In the genomic region with DNA sequence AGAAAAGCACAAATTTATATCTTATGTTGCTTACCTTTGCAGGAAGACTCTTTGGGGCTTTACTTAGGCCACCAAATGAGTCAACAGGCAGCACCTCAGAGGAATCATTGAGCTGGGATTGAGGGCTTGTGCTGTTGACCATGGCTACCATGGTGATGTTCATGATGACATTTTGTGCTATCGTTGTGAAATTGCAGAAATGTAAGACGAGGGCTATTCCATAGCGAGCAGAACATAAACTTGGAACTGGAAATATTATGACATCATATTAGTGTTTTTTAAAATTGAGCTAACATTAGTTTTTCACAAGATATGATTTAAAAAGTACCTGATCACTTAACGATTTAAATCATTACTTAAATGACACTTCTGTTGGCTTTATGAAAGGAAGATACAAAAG, we compare ENCODE assay signal across 22 cellular contexts. TPM values are rescaled to one million over a fixed set of nuclear protein-coding genes. Genes with fewer than 3 reads are reported as not detected.
A peak's percentile ranks its signal among the peaks of the same experiment; 100 is the strongest.
DNase-seq lines count a peak whose midpoint lies in the region; ATAC-seq, FAIRE-seq and TF ChIP-seq lines count a peak whose summit lies in the region.
"Had no signal": no experiment of that assay in that cellular context is flagged by ENCODE, and none has a peak within 500 bp of the region (broad histone marks: within the 10 kb centered on the region; RNA-seq: fewer than 3 reads in every experiment).

No MANE protein-coding gene starts in this region.

- H3K27ac Mint-ChIP-seq in WTC11, result no peak overlapping the region
- H3K27ac Mint-ChIP-seq: CD4-positive, CD25-positive, alpha-beta regulatory T cell; H9 had no signal

- H3K23ac ChIP-seq in mesendoderm (ENCODE audit: low read length), result no peak overlapping the region

- no peaks in the 10 kb centered on the region for H4K20me1 ChIP-seq in HepG2 (ENCODE audit: insufficient read depth, low read length)

- H3K4me1 Mint-ChIP-seq in WTC11, result no peaks in the 10 kb centered on the region
- H3K4me1 Mint-ChIP-seq: H9 had no signal

- H2BK120ac ChIP-seq in mesendoderm (ENCODE audit: low read depth, low read length), result no peak overlapping the region

- H3K36me3 ChIP-seq in HepG2 (replicated peaks in 1 of 2; ENCODE audit: control insufficient read depth in 1 of 2, insufficient read depth in 2 of 2, low read length in 2 of 2) (no peaks in the 10 kb centered on the region), right lobe of liver (peaks cover 0 to 3% (median 0%) of the 10 kb centered on the region in 4 donors), mesendoderm (ENCODE audit: control insufficient read depth, insufficient read depth, low read length) (no peaks in the 10 kb centered on the region)
- H3K36me3 ChIP-seq: BE2C had no signal

- TF ChIP-seq POLR2A in HepG2 (IDR thresholded peaks at IDR 0.05; ENCODE audit: insufficient read depth in 1 of 2, low read depth in 2 of 2, low read length in 2 of 2), result no peak
- TF ChIP-seq POLR2A in right lobe of liver (IDR thresholded peaks at IDR 0.05), result no peak

- peaks cover 26% of the 10 kb centered on the region for H3K4me1 ChIP-seq in HepG2 (ENCODE audit: insufficient read depth, low read length)
- H3K4me1 ChIP-seq in right lobe of liver, result peaks cover 0 to 9% (median 4%) of the 10 kb centered on the region in 4 donors
- H3K4me1 ChIP-seq in mesendoderm (ENCODE audit: control insufficient read depth, low read depth, low read length), result no peaks in the 10 kb centered on the region
- H3K4me1 ChIP-seq: BE2C had no signal

- TF ChIP-seq EP300 in HepG2 (IDR thresholded peaks at IDR 0.05; ENCODE audit: low read depth in 2 of 2, low read length in 2 of 2) (no peak), HepG2 (CRISPR knock-in tag; IDR thresholded peaks at IDR 0.05; ENCODE audit: borderline replicate concordance) (no peak)

- no peak overlapping the region for H4K5ac ChIP-seq in mesendoderm (ENCODE audit: low read length)

- H3K9me3 ChIP-seq in HepG2 (ENCODE audit: low read length) (no peaks in the 10 kb centered on the region), right lobe of liver (no peaks in the 10 kb centered on the region)
- H3K9me3 ChIP-seq: BE2C had no signal

- H3K27ac ChIP-seq in HepG2 (ENCODE audit: extremely low read length, insufficient read depth, low read length) (no peak overlapping the region), right lobe of liver (no peak overlapping the region), mesendoderm (ENCODE audit: low read depth, low read length) (no peak overlapping the region)

- no peak for FAIRE-seq in HepG2 (lab: Jason Lieb, UNC)
- FAIRE-seq: GM12878, GM19239, H1 had no signal

- in situ Hi-C loops in HepG2 (cut with HindIII; ENCODE audit: extremely low pct_ligation_motif_present, low pct_unique_long_range_greater_than_20kb), result no loop called here

- no peaks in the 10 kb centered on the region for H3K9me3 Mint-ChIP-seq in WTC11
- H3K9me3 Mint-ChIP-seq: H9 had no signal

- H3K79me1 ChIP-seq in mesendoderm (ENCODE audit: low read length), result no peaks in the 10 kb centered on the region

- no peak overlapping the region for H2BK5ac ChIP-seq in mesendoderm (ENCODE audit: low read length)

- H3K4me3 Mint-ChIP-seq in WTC11, result no peak overlapping the region
- H3K4me3 Mint-ChIP-seq: CD4-positive, CD25-positive, alpha-beta regulatory T cell; CD8-positive, alpha-beta memory T cell; H9 had no signal

- POLR2A ChIA-PET in HepG2 (lab: Yijun Ruan, JAX) (no interaction called here), WTC11 (lab: Charles Lee) (no interaction called here)

- H3K9ac ChIP-seq in HepG2 (ENCODE audit: insufficient read depth, low read depth, low read length) (no peak overlapping the region), mesendoderm (ENCODE audit: low read length) (no peak overlapping the region)

- H3K4me2 ChIP-seq in HepG2 (ENCODE audit: low read depth, low read length) (no peak overlapping the region), mesendoderm (ENCODE audit: low read length) (no peak overlapping the region)

- DNase-seq in HepG2 (ENCODE audit: low spot score), result no peak
- DNase-seq in right lobe of liver, result no peak
- DNase-seq in WTC11 (ENCODE audit: low spot score), result no peak
- peak; percentile 2 for DNase-seq in mesendoderm
- DNase-seq in kidney glomerular epithelial cell (lab: John Stamatoyannopoulos, UW), result no peak
- no peak for DNase-seq in medulla oblongata (ENCODE audit: extremely low spot score)
- DNase-seq: ACHN; BE2C; C1 segment of cervical spinal cord; CD4-positive, CD25-positive, alpha-beta regulatory T cell; CD8-positive, alpha-beta memory T cell; COR-L47; DMS 273 treated with DMSO at 0.1 percent for 48 hours; DMS53; DND-41; EL; H9 had no signal

- H2AK5ac ChIP-seq in mesendoderm (ENCODE audit: low read length), result no peak overlapping the region

- CTCF ChIA-PET in HepG2 (lab: Yijun Ruan, JAX; ENCODE audit: low intra/inter-chr PET ratio, low total read pairs) (no interaction called here), WTC11 (lab: Charles Lee) (interaction anchor here (1.7 kb wide), 1 partner anchor 20 kb away, joined by 10 read pairs; no protein-coding TSS in a partner anchor)

- H3K4me3 ChIP-seq in HepG2 (replicated peaks in 1 of 3; ENCODE audit: insufficient read depth in 1 of 3, low read depth in 2 of 3, low read length in 3 of 3), result no peak overlapping the region
- H3K4me3 ChIP-seq in right lobe of liver, result no peak overlapping the region
- H3K4me3 ChIP-seq in mesendoderm (ENCODE audit: low read length), result no peak overlapping the region
- H3K4me3 ChIP-seq: GM12878 had no signal

- no peak for TF ChIP-seq RAD21 in HepG2 (CRISPR knock-in tag; IDR thresholded peaks at IDR 0.05)

- H3K36me3 Mint-ChIP-seq in WTC11, result no peaks in the 10 kb centered on the region

- no peak overlapping the region for H2AFZ ChIP-seq in HepG2 (ENCODE audit: low read length)

- no peak for ATAC-seq in HepG2
- no peak for ATAC-seq in right lobe of liver
- ATAC-seq in WTC11, result no peak
- ATAC-seq: GM12878 had no signal

- WGBS in HepG2 (ENCODE audit: low lambda C conversion rate), result 75% methylated on average over 4 of the region's 4 CpGs
- 76% methylated on average over 4 of the region's 4 CpGs for WGBS in right lobe of liver (ENCODE audit: insufficient coverage, low coverage, low lambda C conversion rate, missing lambda C conversion rate)
- WGBS in mesendoderm (ENCODE audit: extremely low coverage, insufficient coverage, low lambda C conversion rate), result no CpG with 5 or more reads among the region's 4 CpGs

- no peak overlapping the region for H3K18ac ChIP-seq in mesendoderm (ENCODE audit: low read length)

- no peak for TF ChIP-seq CTCF in HepG2 (CRISPR knock-in tag; IDR thresholded peaks at IDR 0.05)
- TF ChIP-seq CTCF in right lobe of liver (IDR thresholded peaks at IDR 0.05), result no peak
- TF ChIP-seq CTCF in WTC11 (IDR thresholded peaks at IDR 0.05), result no peak

- peaks cover 2% of the 10 kb centered on the region; the same call in 1 of the 2 replicates for H3K27me3 Mint-ChIP-seq in WTC11 (ENCODE audit: low read depth)

- no peak overlapping the region for H2BK15ac ChIP-seq in mesendoderm (replicated peaks; ENCODE audit: low read depth)

- no peak overlapping the region for H3K4ac ChIP-seq in mesendoderm (ENCODE audit: low read depth, low read length)

- intact Hi-C loops in HepG2 (cut with micrococcal nuclease; ENCODE audit: unreplicated experiment), result no loop called here
- intact Hi-C loops in right lobe of liver (cut with DNase I), result no loop called here

- no peak overlapping the region for H3K56ac ChIP-seq in mesendoderm (ENCODE audit: low read length)

- no TSS peak for BruUV-seq in HepG2 (replicated peaks; lab: Mats Ljungman, UMichigan)

- H3K79me2 ChIP-seq in HepG2 (ENCODE audit: insufficient read depth, low read length) (no peaks in the 10 kb centered on the region), mesendoderm (ENCODE audit: control insufficient read depth, insufficient read depth, low read length) (no peaks in the 10 kb centered on the region)

- H4K8ac ChIP-seq in mesendoderm (ENCODE audit: low read depth, low read length), result no peak overlapping the region

- H3K27me3 ChIP-seq in HepG2 (ENCODE audit: control insufficient read depth in 1 of 2, insufficient read depth in 2 of 2, low read length in 2 of 2), result no peaks in the 10 kb centered on the region
- no peaks in the 10 kb centered on the region for H3K27me3 ChIP-seq in right lobe of liver
- no peaks in the 10 kb centered on the region for H3K27me3 ChIP-seq in mesendoderm (ENCODE audit: insufficient read depth, low read length, poor library complexity)
- H3K27me3 ChIP-seq: BE2C had no signal

RNA-seq across cellular contexts. Expression of a gene that starts 11.8 kb away (rescaled TPM):
- 0.09 TPM in 1 of 2 replicates, not detected in the other for total RNA-seq in HepG2 (2016; rRNA removed; fragmentation: Illumina TruSeq; extraction: Trizol)
- not detected in 2 replicates for total RNA-seq in HepG2 (2016; cell fraction: cytosol; rRNA removed; fragmentation: Illumina TruSeq; extraction: Trizol; ENCODE audit: low read depth)
- not detected in 2 replicates for total RNA-seq in HepG2 (2016; cell fraction: insoluble cytoplasmic fraction; rRNA removed; fragmentation: Illumina TruSeq; extraction: Trizol)
- not detected in 2 replicates for total RNA-seq in HepG2 (2016; cell fraction: membrane; rRNA removed; fragmentation: Illumina TruSeq; extraction: Trizol)
- total RNA-seq in HepG2 (2016; cell fraction: nucleus; rRNA removed; fragmentation: Illumina TruSeq; extraction: Trizol), result not detected in 2 replicates
- polyA plus RNA-seq in HepG2 (2011; rRNA removed), result 0.08 and 0.11 TPM in 2 replicates
- 0.05 TPM in 1 of 2 replicates, not detected in the other for polyA plus RNA-seq in HepG2 (2011; cell fraction: cytosol; rRNA removed)
- polyA plus RNA-seq in HepG2 (2011; cell fraction: nucleus; rRNA removed), result 0.48 and 0.58 TPM in 2 replicates
- polyA plus RNA-seq in HepG2 (2012), result 0.60 and 2.0 TPM in 2 replicates
- not detected in 2 replicates for polyA plus RNA-seq in HepG2 (2016; cell fraction: cytosol; fragmentation: Illumina TruSeq; extraction: Trizol; ENCODE audit: low read depth)
- polyA plus RNA-seq in HepG2 (2016; cell fraction: insoluble cytoplasmic fraction; fragmentation: Illumina TruSeq; extraction: Trizol; ENCODE audit: low read depth), result not detected in 2 replicates
- polyA plus RNA-seq in HepG2 (2016; cell fraction: membrane; fragmentation: Illumina TruSeq; extraction: Trizol; ENCODE audit: low read depth), result not detected in 2 replicates
- polyA plus RNA-seq in HepG2 (2016; cell fraction: nucleus; fragmentation: Illumina TruSeq; extraction: Trizol; ENCODE audit: insufficient read depth, low read depth), result not detected in 2 replicates
- polyA minus RNA-seq in HepG2 (2011; rRNA and poly(A)+ RNA removed; ENCODE audit: low replicate concordance), result not detected in 2 replicates
- polyA minus RNA-seq in HepG2 (2011; cell fraction: cytosol; rRNA and poly(A)+ RNA removed), result not detected in 2 replicates
- not detected in 2 replicates for polyA minus RNA-seq in HepG2 (2011; cell fraction: nucleus; rRNA and poly(A)+ RNA removed)
- total RNA-seq in right lobe of liver, result 10 to 100 TPM in 5 of 6 experiments, 1 to 10 TPM in 1; 9.5 to 31.4 (median 20.8) TPM
- total RNA-seq in WTC11 (2021), result not detected in 3 replicates
- polyA plus RNA-seq in mesendoderm (2013, experiment 1 of 2), result not detected
- not detected for polyA plus RNA-seq in mesendoderm (2013, experiment 2 of 2)
- total RNA-seq: CD4-positive, CD25-positive, alpha-beta regulatory T cell; CD8-positive, alpha-beta memory T cell; G401; GM12878; H1; H9; HT-29 had no signal
- polyA plus RNA-seq: CD8-positive, alpha-beta memory T cell; GM12878; H1 had no signal

RNA-seq across cellular contexts. Expression of a gene that starts 30.3 kb away (rescaled TPM):
- 0.09 TPM in 1 of 2 replicates, not detected in the other for total RNA-seq in HepG2 (2016; rRNA removed; fragmentation: Illumina TruSeq; extraction: Trizol)
- total RNA-seq in HepG2 (2016; cell fraction: cytosol; rRNA removed; fragmentation: Illumina TruSeq; extraction: Trizol; ENCODE audit: low read depth), result not detected in 2 replicates
- total RNA-seq in HepG2 (2016; cell fraction: insoluble cytoplasmic fraction; rRNA removed; fragmentation: Illumina TruSeq; extraction: Trizol), result 0.09 TPM in 1 of 2 replicates, not detected in the other
- total RNA-seq in HepG2 (2016; cell fraction: membrane; rRNA removed; fragmentation: Illumina TruSeq; extraction: Trizol), result not detected in 2 replicates
- total RNA-seq in HepG2 (2016; cell fraction: nucleus; rRNA removed; fragmentation: Illumina TruSeq; extraction: Trizol), result 0.31 TPM in 1 of 2 replicates, not detected in the other
- 2.1 TPM in 2 replicates for polyA plus RNA-seq in HepG2 (2011; rRNA removed)
- 1.3 and 1.8 TPM in 2 replicates for polyA plus RNA-seq in HepG2 (2011; cell fraction: cytosol; rRNA removed)
- 3.2 and 3.6 TPM in 2 replicates for polyA plus RNA-seq in HepG2 (2011; cell fraction: nucleus; rRNA removed)
- polyA plus RNA-seq in HepG2 (2012), result 6.8 and 19.2 TPM in 2 replicates
- polyA plus RNA-seq in HepG2 (2016; cell fraction: cytosol; fragmentation: Illumina TruSeq; extraction: Trizol; ENCODE audit: low read depth), result not detected in 2 replicates
- polyA plus RNA-seq in HepG2 (2016; cell fraction: insoluble cytoplasmic fraction; fragmentation: Illumina TruSeq; extraction: Trizol; ENCODE audit: low read depth), result not detected in 2 replicates
- not detected in 2 replicates for polyA plus RNA-seq in HepG2 (2016; cell fraction: membrane; fragmentation: Illumina TruSeq; extraction: Trizol; ENCODE audit: low read depth)
- not detected in 2 replicates for polyA plus RNA-seq in HepG2 (2016; cell fraction: nucleus; fragmentation: Illumina TruSeq; extraction: Trizol; ENCODE audit: insufficient read depth, low read depth)
- 2.6 TPM in 1 of 2 replicates, not detected in the other for polyA minus RNA-seq in HepG2 (2011; rRNA and poly(A)+ RNA removed; ENCODE audit: low replicate concordance)
- 0.79 and 1.3 TPM in 2 replicates for polyA minus RNA-seq in HepG2 (2011; cell fraction: cytosol; rRNA and poly(A)+ RNA removed)
- polyA minus RNA-seq in HepG2 (2011; cell fraction: nucleus; rRNA and poly(A)+ RNA removed), result 4.0 and 6.5 TPM in 2 replicates
- total RNA-seq in right lobe of liver, result 10 to 100 TPM; 10.5 to 22.8 (median 14.5) TPM
- total RNA-seq in WTC11 (2021), result not detected in 3 replicates
- polyA plus RNA-seq in mesendoderm (2013, experiment 1 of 2), result not detected
- polyA plus RNA-seq in mesendoderm (2013, experiment 2 of 2), result not detected
- total RNA-seq: CD4-positive, CD25-positive, alpha-beta regulatory T cell; CD8-positive, alpha-beta memory T cell; G401; GM12878; H1; H9; HT-29 had no signal
- polyA plus RNA-seq: CD4-positive, CD25-positive, alpha-beta regulatory T cell; CD8-positive, alpha-beta memory T cell; GM12878; H1 had no signal

Comparison
In these comparisons a context has a peak if more than half of its experiments do, and no peak if none do; other contexts are left out.
1. RNA of a gene that starts 11.8 kb away (total RNA-seq): 9.5 to 31.4 TPM in right lobe of liver; 0.09 TPM in HepG2 and not detected in WTC11; every median in the first group is over 4 times any median in the second.
2. RNA of a gene that starts 30.3 kb away (total RNA-seq): 10.5 to 22.8 TPM in right lobe of liver; 0.09 to 0.31 TPM in HepG2 and not detected in WTC11; every median in the first group is over 4 times any median in the second.